Comparison of ENCODE assay signal across 8 cellular contexts in the genomic region with DNA sequence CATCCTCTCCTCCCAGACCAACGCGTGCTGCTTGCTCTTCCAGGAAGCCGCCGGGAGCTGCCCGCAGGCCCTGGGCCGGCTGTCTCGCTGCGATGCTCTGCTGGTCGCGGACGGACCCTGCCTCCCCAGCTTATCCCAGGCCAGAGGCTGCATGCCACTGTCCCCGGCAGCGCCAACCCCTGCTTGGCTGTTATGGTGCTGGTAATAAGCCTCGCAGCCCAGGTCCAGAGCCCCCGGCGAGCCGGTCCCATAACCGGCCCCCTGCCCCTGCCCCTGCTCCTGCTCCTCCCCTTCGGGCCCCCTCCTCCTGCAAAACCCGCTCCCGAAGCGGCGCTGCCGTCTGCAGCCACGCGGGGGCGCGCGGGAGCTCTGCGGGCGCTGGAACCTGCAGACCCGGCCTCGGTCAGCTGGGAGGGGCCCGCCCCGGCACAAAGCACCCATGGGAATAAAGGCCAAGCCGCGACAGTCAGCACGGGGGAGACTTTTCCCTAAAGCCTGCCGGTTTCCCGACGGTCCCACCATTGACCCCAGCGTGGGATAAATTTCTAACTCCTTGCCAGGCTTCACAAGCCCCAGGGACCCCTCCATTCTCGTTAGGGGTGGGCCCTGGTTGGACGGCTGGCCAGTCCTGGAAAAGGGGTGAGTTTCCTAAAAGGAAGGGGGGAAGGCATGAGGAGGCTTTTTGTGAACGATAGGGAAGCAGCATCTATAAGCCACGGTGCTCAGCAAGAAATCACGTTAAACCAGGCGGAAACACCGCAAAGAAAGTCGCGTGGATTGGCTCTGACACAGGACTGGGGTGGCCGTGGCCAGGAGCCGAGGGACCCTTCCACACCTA. TPM values are rescaled to one million over a fixed set of nuclear protein-coding genes. Genes with fewer than 3 reads are reported as not detected.
DNase-seq lines count a peak whose midpoint lies in the region; ATAC-seq, FAIRE-seq and TF ChIP-seq lines count a peak whose summit lies in the region.

No MANE protein-coding gene starts in this region.

- H3K36me3 Mint-ChIP-seq in CD4-positive, CD25-positive, alpha-beta regulatory T cell, result no peaks in the 10 kb centered on the region
- no peaks in the 10 kb centered on the region for H3K36me3 Mint-ChIP-seq in activated T-cell treated with anti-CD3 and anti-CD28 coated beads, Interleukin-2, amount 50 U/mL, for 24 hours (ENCODE audit: low read depth)
- H3K36me3 Mint-ChIP-seq in naive thymus-derived CD8-positive, alpha-beta T cell, result no peaks in the 10 kb centered on the region
- no peaks in the 10 kb centered on the region for H3K36me3 Mint-ChIP-seq in stimulated activated memory B cell treated with anti-CD40 and anti-IgM and Interleukin-4, amounts not matched to agents 10 μg/mL and 1 μg/mL and 100 μg/mL, for 72 hours

- no peaks in the 10 kb centered on the region for H3K36me3 ChIP-seq in CD4-positive, CD25-positive, alpha-beta regulatory T cell (ENCODE audit: control insufficient read depth, insufficient read depth, low read length)

- FAIRE-seq in HTR-8/SVneo (lab: Jason Lieb, UNC), result no peak

- POLR2A ChIA-PET in naive thymus-derived CD8-positive, alpha-beta T cell (lab: Charles Lee), result interaction anchor here (1.0 to 1.2 kb wide), 4 partner anchors 101 to 252 kb away, joined by 3 to 4 read pairs (median 4); no protein-coding TSS in a partner anchor

- ATAC-seq in CD4-positive, CD25-positive, alpha-beta regulatory T cell (ENCODE audit: low read depth in 2 of 2), result peak; percentile 44 to 49
- ATAC-seq in naive thymus-derived CD8-positive, alpha-beta T cell, result peak; percentile 63 to 70
- ATAC-seq in stimulated activated memory B cell treated with anti-CD40 and anti-IgM and Interleukin-4, amounts not matched to agents 10 μg/mL and 1 μg/mL and 100 μg/mL, for 72 hours, result peak; percentile 60
- ATAC-seq in GM19035 (IDR thresholded peaks at IDR 0.05; ENCODE audit: unreplicated experiment), result no peak

- peaks cover 16% of the 10 kb centered on the region for H3K4me1 ChIP-seq in CD4-positive, CD25-positive, alpha-beta regulatory T cell (ENCODE audit: control insufficient read depth, insufficient read depth, low read length, poor library complexity, severe bottlenecking)

- H3K9me3 Mint-ChIP-seq in CD4-positive, CD25-positive, alpha-beta regulatory T cell, result no peaks in the 10 kb centered on the region
- no peaks in the 10 kb centered on the region for H3K9me3 Mint-ChIP-seq in activated T-cell treated with anti-CD3 and anti-CD28 coated beads, Interleukin-2, amount 50 U/mL, for 24 hours
- H3K9me3 Mint-ChIP-seq in naive thymus-derived CD8-positive, alpha-beta T cell, result no peaks in the 10 kb centered on the region
- H3K9me3 Mint-ChIP-seq in stimulated activated memory B cell treated with anti-CD40 and anti-IgM and Interleukin-4, amounts not matched to agents 10 μg/mL and 1 μg/mL and 100 μg/mL, for 72 hours, result no peaks in the 10 kb centered on the region

- H3K27me3 Mint-ChIP-seq in CD4-positive, CD25-positive, alpha-beta regulatory T cell, result peaks cover 37% of the 10 kb centered on the region
- H3K27me3 Mint-ChIP-seq in activated T-cell treated with anti-CD3 and anti-CD28 coated beads, Interleukin-2, amount 50 U/mL, for 24 hours, result peaks cover 48% of the 10 kb centered on the region
- H3K27me3 Mint-ChIP-seq in naive thymus-derived CD8-positive, alpha-beta T cell, result peaks cover 10 to 45% (median 22%) of the 10 kb centered on the region in 5 donors
- peaks cover 82% of the 10 kb centered on the region for H3K27me3 Mint-ChIP-seq in stimulated activated memory B cell treated with anti-CD40 and anti-IgM and Interleukin-4, amounts not matched to agents 10 μg/mL and 1 μg/mL and 100 μg/mL, for 72 hours

- peak overlapping the region in 1 of 3 donors; percentile 38 for H3K27ac Mint-ChIP-seq in CD4-positive, CD25-positive, alpha-beta regulatory T cell
- H3K27ac Mint-ChIP-seq in activated T-cell treated with anti-CD3 and anti-CD28 coated beads, Interleukin-2, amount 50 U/mL, for 24 hours, result no peak overlapping the region
- no peak overlapping the region for H3K27ac Mint-ChIP-seq in naive thymus-derived CD8-positive, alpha-beta T cell
- no peak overlapping the region for H3K27ac Mint-ChIP-seq in stimulated activated memory B cell treated with anti-CD40 and anti-IgM and Interleukin-4, amounts not matched to agents 10 μg/mL and 1 μg/mL and 100 μg/mL, for 72 hours

- no peak overlapping the region for H3K4me3 Mint-ChIP-seq in CD4-positive, CD25-positive, alpha-beta regulatory T cell
- H3K4me3 Mint-ChIP-seq in activated T-cell treated with anti-CD3 and anti-CD28 coated beads, Interleukin-2, amount 50 U/mL, for 24 hours, result no peak overlapping the region
- H3K4me3 Mint-ChIP-seq in naive thymus-derived CD8-positive, alpha-beta T cell, result peak overlapping the region in 3 of 10 donors; percentile 5 to 26 (median 23)
- no peak overlapping the region for H3K4me3 Mint-ChIP-seq in stimulated activated memory B cell treated with anti-CD40 and anti-IgM and Interleukin-4, amounts not matched to agents 10 μg/mL and 1 μg/mL and 100 μg/mL, for 72 hours

- H3K4me1 Mint-ChIP-seq in CD4-positive, CD25-positive, alpha-beta regulatory T cell, result peaks cover 0 to 19% (median 7%) of the 10 kb centered on the region in 4 donors
- H3K4me1 Mint-ChIP-seq in activated T-cell treated with anti-CD3 and anti-CD28 coated beads, Interleukin-2, amount 50 U/mL, for 24 hours (ENCODE audit: low read depth), result peaks cover 13% of the 10 kb centered on the region
- peaks cover 3 to 22% (median 10%) of the 10 kb centered on the region in 4 donors for H3K4me1 Mint-ChIP-seq in naive thymus-derived CD8-positive, alpha-beta T cell
- H3K4me1 Mint-ChIP-seq in stimulated activated memory B cell treated with anti-CD40 and anti-IgM and Interleukin-4, amounts not matched to agents 10 μg/mL and 1 μg/mL and 100 μg/mL, for 72 hours, result peaks cover 41% of the 10 kb centered on the region

- TF ChIP-seq CTCF in fibroblast of mammary gland (conservative IDR thresholded peaks at IDR 0.05; ENCODE audit: control insufficient read depth, insufficient read depth, low read depth, low read length), result peak; percentile 57

- H3K9me3 ChIP-seq in CD4-positive, CD25-positive, alpha-beta regulatory T cell (ENCODE audit: control insufficient read depth in 2 of 2, low read length in 2 of 2), result no peaks in the 10 kb centered on the region

- peak; percentile 54 to 68 (median 58) for DNase-seq in CD4-positive, CD25-positive, alpha-beta regulatory T cell
- DNase-seq in HTR-8/SVneo (ENCODE audit: insufficient read length, low spot score) (peak; percentile 85), OCI-M1 (lab: John Stamatoyannopoulos, UW) (peak; percentile 77), fibroblast of mammary gland (ENCODE audit: low read depth) (peak; percentile 27)
- peak; percentile 85 for DNase-seq in activated T-cell treated with anti-CD3 and anti-CD28 coated beads, Interleukin-2, amount 50 U/mL, for 24 hours
- peak; percentile 54 to 79 (median 75) for DNase-seq in naive thymus-derived CD8-positive, alpha-beta T cell

- H3K4me3 ChIP-seq in CD4-positive, CD25-positive, alpha-beta regulatory T cell (ENCODE audit: low read depth, low read length), result no peak overlapping the region
- no peak overlapping the region for H3K4me3 ChIP-seq in fibroblast of mammary gland (ENCODE audit: control insufficient read depth, low read depth, low read length)

- no peak overlapping the region for H3K27ac ChIP-seq in CD4-positive, CD25-positive, alpha-beta regulatory T cell (ENCODE audit: insufficient read depth, low read length, poor library complexity, severe bottlenecking)

- peaks cover 6% of the 10 kb centered on the region for H3K27me3 ChIP-seq in CD4-positive, CD25-positive, alpha-beta regulatory T cell (ENCODE audit: control insufficient read depth, insufficient read depth, low read length)

RNA-seq across cellular contexts. Expression of gene ENPP7, which starts 11.2 kb away (rescaled TPM):
- not detected for total RNA-seq in CD4-positive, CD25-positive, alpha-beta regulatory T cell
- polyA plus RNA-seq in CD4-positive, CD25-positive, alpha-beta regulatory T cell, result under 1 TPM in 1 of 4 donors, not detected in 3; 0.08 TPM
- under 1 TPM in 1 of 2 experiments, not detected in 1; 0.29 TPM for total RNA-seq in naive thymus-derived CD8-positive, alpha-beta T cell
- not detected for polyA plus RNA-seq in naive thymus-derived CD8-positive, alpha-beta T cell

RNA-seq across cellular contexts. Expression of gene CBX2, which starts 36.0 kb away (rescaled TPM):
- total RNA-seq in CD4-positive, CD25-positive, alpha-beta regulatory T cell, result 0.81 TPM
- polyA plus RNA-seq in CD4-positive, CD25-positive, alpha-beta regulatory T cell, result under 1 TPM in 2 of 4 donors, not detected in 2; 0.11 to 0.17 TPM
- 1 to 10 TPM; 1.2 to 1.6 TPM for total RNA-seq in naive thymus-derived CD8-positive, alpha-beta T cell
- polyA plus RNA-seq in naive thymus-derived CD8-positive, alpha-beta T cell, result under 1 TPM; 0.16 to 0.60 (median 0.46) TPM

RNA-seq across cellular contexts. Expression of gene CBX8, which starts 54.9 kb away (rescaled TPM):
- 3.4 TPM for total RNA-seq in CD4-positive, CD25-positive, alpha-beta regulatory T cell
- polyA plus RNA-seq in CD4-positive, CD25-positive, alpha-beta regulatory T cell, result 1 to 10 TPM in 2 of 4 donors, under 1 TPM in 2; 0.30 to 1.7 (median 0.87) TPM
- 1 to 10 TPM; 2.0 to 2.4 TPM for total RNA-seq in naive thymus-derived CD8-positive, alpha-beta T cell
- 1 to 10 TPM in 1 of 3 donors, under 1 TPM in 2; 0.13 to 1.4 (median 0.77) TPM for polyA plus RNA-seq in naive thymus-derived CD8-positive, alpha-beta T cell

Comparison
In these comparisons a context has a peak if more than half of its experiments do, and no peak if none do; other contexts are left out.
1. DNase-seq: peak in every context shown above with its lines; median percentile 85 in HTR-8/SVneo; 85 in activated T-cell treated with anti-CD3 and anti-CD28 coated beads, Interleukin-2, amount 50 U/mL, for 24 hours; 77 in OCI-M1; 75 in naive thymus-derived CD8-positive, alpha-beta T cell; 58 in CD4-positive, CD25-positive, alpha-beta regulatory T cell; 27 in fibroblast of mammary gland.